ENCODE assay signal across 8 cellular contexts in the genomic region with DNA sequence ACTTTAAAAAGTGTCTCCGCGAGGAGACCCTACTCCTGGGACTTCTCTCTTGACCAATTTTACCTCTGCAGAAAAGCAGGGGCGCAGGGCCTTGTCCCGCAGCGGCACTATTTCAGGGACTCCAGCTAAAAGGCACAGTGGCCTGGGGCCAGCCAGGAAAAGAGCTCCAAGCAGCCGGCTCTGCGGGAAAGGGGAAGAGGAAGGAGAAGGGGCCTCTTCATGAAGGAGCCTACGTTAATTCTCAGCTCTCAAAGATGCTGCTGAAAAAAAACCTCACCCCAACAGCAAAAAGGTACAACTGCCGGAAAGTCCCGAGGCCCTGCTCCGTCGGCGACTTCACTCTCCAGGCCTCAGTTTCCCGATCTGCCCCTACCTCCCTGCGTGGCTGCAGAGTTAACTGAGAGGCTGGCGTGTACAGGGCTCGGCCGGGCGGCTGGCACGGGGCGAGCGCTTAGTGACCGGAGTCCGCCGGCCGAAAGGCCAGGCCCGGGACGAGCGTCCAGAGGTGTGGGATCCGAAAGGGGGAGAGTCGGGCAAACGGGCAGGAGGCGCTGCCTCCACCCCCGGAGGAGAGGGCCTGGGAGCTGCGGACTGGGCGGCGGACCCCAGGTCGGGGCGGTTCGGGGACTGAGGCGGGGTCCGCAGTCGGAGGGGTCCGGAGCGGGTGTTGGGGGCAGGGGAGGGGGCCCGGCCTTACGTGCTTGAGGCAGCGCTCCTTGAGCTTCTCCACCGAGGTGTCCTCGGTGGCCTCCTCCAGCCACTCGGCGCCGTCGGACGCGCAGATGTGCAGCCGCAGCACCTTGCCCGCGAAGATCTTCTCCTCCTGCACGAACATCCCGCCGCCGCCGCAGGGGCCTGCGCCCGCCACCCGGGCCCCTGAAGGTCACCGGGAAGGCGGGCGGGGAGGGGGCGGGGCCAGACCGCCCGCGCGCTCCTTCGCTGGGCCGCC. TPM values are rescaled to one million over a fixed set of nuclear protein-coding genes. Genes with fewer than 3 reads are reported as not detected.
DNase-seq lines count a peak whose midpoint lies in the region; ATAC-seq, FAIRE-seq and TF ChIP-seq lines count a peak whose summit lies in the region.

No MANE protein-coding gene starts in this region.

- H3K4me1 Mint-ChIP-seq in Caco-2 (ENCODE audit: low read depth, unreplicated experiment): peaks cover 18% of the 10 kb centered on the region
- peaks cover 2% of the 10 kb centered on the region for H3K4me1 Mint-ChIP-seq in astrocyte (ENCODE audit: low read depth, unreplicated experiment)
- H3K4me1 Mint-ChIP-seq in immature natural killer cell: peaks cover 22 to 26% of the 10 kb centered on the region in 2 donors
- peaks cover 54% of the 10 kb centered on the region for H3K4me1 Mint-ChIP-seq in stimulated activated memory B cell treated with anti-CD40 and anti-IgM and Interleukin-4, amounts not matched to agents 10 μg/mL and 1 μg/mL and 100 μg/mL, for 72 hours

- DNase-seq in Caco-2 (peak in 1 of 2 experiments; percentile 51), LNCaP clone FGC (ENCODE audit: low read depth) (no peak), astrocyte (ENCODE audit: low read depth) (no peak), immature natural killer cell (no peak), NCI-H1048 (lab: John Stamatoyannopoulos, UW) (no peak)
- no peak for DNase-seq in stimulated activated CD4-positive, alpha-beta T cell treated with anti-CD3 and anti-CD28 coated beads, Interleukin-12 subunit alpha, Interleukin-12 subunit beta, amount 100 ng/mL, for 4 hours

- peak overlapping the region; percentile 87 for H3K9ac ChIP-seq in astrocyte (ENCODE audit: low read length)

- H3K27me3 Mint-ChIP-seq in Caco-2 (ENCODE audit: insufficient read depth, unreplicated experiment) (peaks cover 6% of the 10 kb centered on the region), astrocyte (ENCODE audit: low read depth, unreplicated experiment) (peaks cover 9% of the 10 kb centered on the region), immature natural killer cell (ENCODE audit: low read depth in 3 of 3) (peaks cover 17 to 26% (median 17%) of the 10 kb centered on the region in 3 donors)
- peaks cover 24% of the 10 kb centered on the region for H3K27me3 Mint-ChIP-seq in stimulated activated memory B cell treated with anti-CD40 and anti-IgM and Interleukin-4, amounts not matched to agents 10 μg/mL and 1 μg/mL and 100 μg/mL, for 72 hours

- POLR2A ChIA-PET in Caco-2 (lab: Charles Lee): interaction anchor here (0.6 to 0.7 kb wide), 3 partner anchors 53 to 360 kb away, joined by 3 to 6 read pairs (median 4); partner anchors contain the start of genes CAMSAP1 and KCNT1

- H3K36me3 ChIP-seq in Caco-2 (ENCODE audit: control insufficient read depth, insufficient read depth, low read length): no peaks in the 10 kb centered on the region; the same call in 1 of the 2 replicates
- no peaks in the 10 kb centered on the region for H3K36me3 ChIP-seq in astrocyte (ENCODE audit: insufficient read depth, low read length)

- peak overlapping the region; percentile 85 for H2AFZ ChIP-seq in astrocyte (ENCODE audit: low read depth, low read length)

- TF ChIP-seq CTCF in Caco-2 (IDR thresholded peaks at IDR 0.05; ENCODE audit: insufficient read depth in 1 of 2, low read depth in 1 of 2, low read length in 1 of 2, severe bottlenecking in 1 of 2, unreplicated experiment in 1 of 2): peak in 1 of 2 experiments; percentile 7
- TF ChIP-seq CTCF in LNCaP clone FGC (IDR thresholded peaks at IDR 0.05; ENCODE audit: control insufficient read depth, extremely low read depth, insufficient read depth): no peak
- TF ChIP-seq CTCF in astrocyte (IDR thresholded peaks at IDR 0.05; ENCODE audit: insufficient read depth, low read depth, low read length): no peak

- peak overlapping the region; percentile 61 for H3K27ac Mint-ChIP-seq in Caco-2 (ENCODE audit: unreplicated experiment)
- peak overlapping the region; percentile 75 for H3K27ac Mint-ChIP-seq in astrocyte (ENCODE audit: unreplicated experiment)
- peak overlapping the region; percentile 60 to 83 (median 78) for H3K27ac Mint-ChIP-seq in immature natural killer cell
- peak overlapping the region; percentile 81 for H3K27ac Mint-ChIP-seq in stimulated activated memory B cell treated with anti-CD40 and anti-IgM and Interleukin-4, amounts not matched to agents 10 μg/mL and 1 μg/mL and 100 μg/mL, for 72 hours

- H3K36me3 Mint-ChIP-seq in Caco-2 (ENCODE audit: insufficient read depth, unreplicated experiment): peaks cover 17% of the 10 kb centered on the region
- H3K36me3 Mint-ChIP-seq in astrocyte (ENCODE audit: low read depth, unreplicated experiment): peaks cover 7% of the 10 kb centered on the region
- no peaks in the 10 kb centered on the region for H3K36me3 Mint-ChIP-seq in immature natural killer cell
- no peaks in the 10 kb centered on the region for H3K36me3 Mint-ChIP-seq in stimulated activated memory B cell treated with anti-CD40 and anti-IgM and Interleukin-4, amounts not matched to agents 10 μg/mL and 1 μg/mL and 100 μg/mL, for 72 hours

- H3K4me2 ChIP-seq in astrocyte (ENCODE audit: low read length): peak overlapping the region; percentile 99

- H3K27ac ChIP-seq in astrocyte (ENCODE audit: low read depth, low read length): peak overlapping the region; percentile 31

- peaks cover 8% of the 10 kb centered on the region for H3K4me1 ChIP-seq in Caco-2
- peaks cover 10% of the 10 kb centered on the region for H3K4me1 ChIP-seq in astrocyte (ENCODE audit: insufficient read depth, low read length)

- peak; percentile 21 for ATAC-seq in GM21381 (IDR thresholded peaks at IDR 0.05; ENCODE audit: unreplicated experiment)
- ATAC-seq in stimulated activated memory B cell treated with anti-CD40 and anti-IgM and Interleukin-4, amounts not matched to agents 10 μg/mL and 1 μg/mL and 100 μg/mL, for 72 hours: no peak

- H3K4me3 ChIP-seq in Caco-2 (ENCODE audit: low read depth, low read length): peak overlapping the region; percentile 92
- H3K4me3 ChIP-seq in LNCaP clone FGC (ENCODE audit: low read depth, low read length): peak overlapping the region; percentile 94
- H3K4me3 ChIP-seq in astrocyte (ENCODE audit: insufficient read depth, low read depth, low read length): peak overlapping the region; percentile 88

- H3K9me3 ChIP-seq in Caco-2: no peaks in the 10 kb centered on the region
- H3K9me3 ChIP-seq in astrocyte (ENCODE audit: insufficient read depth, low read depth, low read length): no peaks in the 10 kb centered on the region

- peak overlapping the region; percentile 67 for H3K4me3 Mint-ChIP-seq in Caco-2 (ENCODE audit: unreplicated experiment)
- peak overlapping the region; percentile 88 for H3K4me3 Mint-ChIP-seq in astrocyte (ENCODE audit: unreplicated experiment)
- peak overlapping the region; percentile 68 to 88 (median 79) for H3K4me3 Mint-ChIP-seq in immature natural killer cell
- H3K4me3 Mint-ChIP-seq in stimulated activated memory B cell treated with anti-CD40 and anti-IgM and Interleukin-4, amounts not matched to agents 10 μg/mL and 1 μg/mL and 100 μg/mL, for 72 hours: peak overlapping the region; percentile 94

- no peak for FAIRE-seq in astrocyte (lab: Jason Lieb, UNC)

- intact Hi-C loops in Caco-2 (cut with micrococcal nuclease; ENCODE audit: unreplicated experiment): loop anchor here (2.0 kb wide), 1 partner anchor 158 kb away; the partner anchor contains the start of gene TMEM250

- H3K27me3 ChIP-seq in Caco-2 (replicated peaks; ENCODE audit: control insufficient read depth, insufficient read depth, low read length) (no peaks in the 10 kb centered on the region), astrocyte (ENCODE audit: insufficient read depth, low read length) (no peaks in the 10 kb centered on the region)

- H3K9me3 Mint-ChIP-seq in Caco-2 (ENCODE audit: unreplicated experiment) (no peaks in the 10 kb centered on the region), astrocyte (ENCODE audit: unreplicated experiment) (no peaks in the 10 kb centered on the region), immature natural killer cell (no peaks in the 10 kb centered on the region)
- H3K9me3 Mint-ChIP-seq in stimulated activated memory B cell treated with anti-CD40 and anti-IgM and Interleukin-4, amounts not matched to agents 10 μg/mL and 1 μg/mL and 100 μg/mL, for 72 hours: no peaks in the 10 kb centered on the region

- H4K20me1 ChIP-seq in astrocyte (ENCODE audit: insufficient read depth, low read length): peaks cover 41% of the 10 kb centered on the region

- CTCF ChIA-PET in Caco-2 (lab: Charles Lee): interaction anchor here (0.5 to 1.1 kb wide), 4 partner anchors 53 to 204 kb away, joined by 3 to 4 read pairs (median 3); partner anchors contain the start of gene CAMSAP1

- TSS peak; percentile 46 for BruUV-seq in Caco-2 (replicated peaks; lab: Mats Ljungman, UMichigan)

- peaks cover 50% of the 10 kb centered on the region for H3K79me2 ChIP-seq in astrocyte (ENCODE audit: insufficient read depth, low read length)

RNA-seq across cellular contexts. Expression of gene UBAC1, which starts 0.6 kb away (rescaled TPM):
- 50.7 and 55.4 TPM in 2 replicates for total RNA-seq in Caco-2 (2022)
- total RNA-seq in astrocyte: 31.8 and 32.5 TPM in 2 replicates
- 10 to 100 TPM; 16.4 to 28.3 (median 17.7) TPM for polyA plus RNA-seq in immature natural killer cell

RNA-seq across cellular contexts. Expression of gene CAMSAP1, which starts 53.3 kb away (rescaled TPM):
- 31.3 and 38.2 TPM in 2 replicates for total RNA-seq in Caco-2 (2022)
- total RNA-seq in astrocyte: 27.3 and 34.8 TPM in 2 replicates
- 1 to 10 TPM in 2 of 3 donors, under 1 TPM in 1; 0.10 to 1.7 (median 1.1) TPM for polyA plus RNA-seq in immature natural killer cell
